ENCODE assay signal across 4 cellular contexts in the genomic region with DNA sequence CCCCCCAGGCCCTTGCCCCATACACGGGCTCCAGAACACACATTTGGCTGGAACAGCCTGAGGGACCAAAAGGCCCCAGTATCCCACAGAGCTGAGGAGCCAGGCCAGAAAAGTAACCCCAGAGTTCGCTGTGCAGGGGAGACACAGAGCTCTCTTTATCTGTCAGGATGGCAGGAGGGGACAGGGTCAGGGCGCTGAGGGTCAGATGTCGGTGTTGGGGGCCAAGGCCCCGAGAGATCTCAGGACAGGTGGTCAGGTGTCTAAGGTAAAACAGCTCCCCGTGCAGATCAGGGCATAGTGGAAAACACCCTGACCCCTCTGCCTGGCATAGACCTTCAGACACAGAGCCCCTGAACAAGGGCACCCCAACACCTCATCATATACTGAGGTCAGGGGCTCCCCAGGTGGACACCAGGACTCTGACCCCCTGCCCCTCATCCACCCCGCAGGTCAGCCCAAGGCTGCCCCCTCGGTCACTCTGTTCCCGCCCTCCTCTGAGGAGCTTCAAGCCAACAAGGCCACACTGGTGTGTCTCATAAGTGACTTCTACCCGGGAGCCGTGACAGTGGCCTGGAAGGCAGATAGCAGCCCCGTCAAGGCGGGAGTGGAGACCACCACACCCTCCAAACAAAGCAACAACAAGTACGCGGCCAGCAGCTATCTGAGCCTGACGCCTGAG. TPM values are rescaled to one million over a fixed set of nuclear protein-coding genes. Genes with fewer than 3 reads are reported as not detected.
"Had no signal": no experiment of that assay in that cellular context is flagged by ENCODE, and none has a peak within 500 bp of the region (broad histone marks: within the 10 kb centered on the region; RNA-seq: fewer than 3 reads in every experiment).

No MANE protein-coding gene starts in this region.

RNA-seq across cellular contexts. Expression of a gene that starts 13.1 kb away (rescaled TPM):
- total RNA-seq: dermis blood vessel endothelial cell, epithelial cell of proximal tubule, skeletal muscle tissue, suprapubic skin had no signal
